8 cellular contexts compared by ENCODE assay signal in the genomic region with DNA sequence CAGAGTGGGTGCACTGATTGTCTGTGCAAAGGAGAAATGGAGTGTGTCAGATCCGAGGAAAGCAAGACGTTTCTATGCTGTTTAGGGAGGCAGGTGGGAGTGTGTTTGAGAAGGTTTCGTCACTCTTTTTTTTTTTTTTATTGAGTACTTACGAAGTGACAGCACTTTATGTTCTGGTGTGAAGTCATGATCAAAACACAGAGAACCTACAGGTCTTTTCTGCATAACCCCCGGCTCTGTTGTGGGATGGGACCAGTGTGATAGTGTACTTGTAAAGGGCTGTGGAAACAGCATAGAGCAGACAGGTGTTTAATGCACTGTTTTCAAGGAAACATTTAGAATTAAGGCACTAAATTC. TPM values are rescaled to one million over a fixed set of nuclear protein-coding genes. Genes with fewer than 3 reads are reported as not detected.
DNase-seq lines count a peak whose midpoint lies in the region; ATAC-seq and TF ChIP-seq lines count a peak whose summit lies in the region.

No MANE protein-coding gene starts in this region.

- H3K27ac ChIP-seq in duodenal mucosa (ENCODE audit: low read depth, low read length): peak overlapping the region; percentile 88
- peak overlapping the region; percentile 92 for H3K27ac ChIP-seq in naive thymus-derived CD4-positive, alpha-beta T cell (ENCODE audit: low read depth, low read length)

- intact Hi-C loops in naive thymus-derived CD4-positive, alpha-beta T cell (cut with micrococcal nuclease): loop anchor here (1.0 to 10.0 kb wide), 13 partner anchors 9 to 1348 kb away; a partner anchor contains a TSS

- no peak for DNase-seq in GM12865 (ENCODE audit: low read depth)
- peak; percentile 32 for DNase-seq in NOMO-1 treated with dmso at 0.1 percent for 144 hours (lab: John Stamatoyannopoulos, UW; ENCODE audit: unreplicated experiment)
- peak in 1 of 9 donors; percentile 78 for DNase-seq in naive thymus-derived CD4-positive, alpha-beta T cell
- no peak for DNase-seq in NCI-H1105 (lab: John Stamatoyannopoulos, UW)

- peaks cover 0 to 17% (median 13%) of the 10 kb centered on the region in 5 donors for H3K36me3 Mint-ChIP-seq in naive thymus-derived CD4-positive, alpha-beta T cell

- peak overlapping the region; percentile 87 to 99 (median 97) for H3K4me3 Mint-ChIP-seq in naive thymus-derived CD4-positive, alpha-beta T cell

- no peaks in the 10 kb centered on the region for H3K9me3 ChIP-seq in duodenal mucosa (ENCODE audit: control insufficient read depth in 1 of 2, low read length in 2 of 2)
- no peaks in the 10 kb centered on the region for H3K9me3 ChIP-seq in naive thymus-derived CD4-positive, alpha-beta T cell (ENCODE audit: control insufficient read depth in 2 of 3, low read length in 3 of 3)

- H3K27me3 Mint-ChIP-seq in naive thymus-derived CD4-positive, alpha-beta T cell: no peaks in the 10 kb centered on the region

- CTCF ChIA-PET in naive thymus-derived CD4-positive, alpha-beta T cell (lab: Charles Lee): interaction anchor here (0.7 to 2.3 kb wide), 5 partner anchors 8 to 68 kb away, joined by 3 to 7 read pairs (median 3); a partner anchor contains a TSS

- ATAC-seq in naive thymus-derived CD4-positive, alpha-beta T cell: peak; percentile 67
- no peak for ATAC-seq in HG02885 (IDR thresholded peaks at IDR 0.05; ENCODE audit: poor library complexity, unreplicated experiment)
- no peak for ATAC-seq in HG02610 (IDR thresholded peaks at IDR 0.05; ENCODE audit: unreplicated experiment)
- no peak for ATAC-seq in HG03196 (IDR thresholded peaks at IDR 0.05; ENCODE audit: unreplicated experiment)

- no peak for TF ChIP-seq CTCF in GM12865 (IDR thresholded peaks at IDR 0.05; ENCODE audit: insufficient read depth, low read depth, low read length, missing control alignments)

- POLR2A ChIA-PET in naive thymus-derived CD4-positive, alpha-beta T cell (lab: Charles Lee): interaction anchor here (0.6 to 4.0 kb wide), 16 partner anchors 9 to 903 kb away, joined by 3 to 45 read pairs (median 7); a partner anchor contains a TSS

- peaks cover 10 to 15% of the 10 kb centered on the region in 2 donors for H3K4me1 ChIP-seq in duodenal mucosa (ENCODE audit: control insufficient read depth in 1 of 2, insufficient read depth in 2 of 2, low read length in 2 of 2)
- peaks cover 12% of the 10 kb centered on the region in 2 donors for H3K4me1 ChIP-seq in naive thymus-derived CD4-positive, alpha-beta T cell (ENCODE audit: control insufficient read depth in 2 of 2, insufficient read depth in 2 of 2, low read length in 2 of 2)

- no peaks in the 10 kb centered on the region for H3K9me3 Mint-ChIP-seq in naive thymus-derived CD4-positive, alpha-beta T cell

- peaks cover 12 to 59% (median 49%) of the 10 kb centered on the region in 7 donors for H3K4me1 Mint-ChIP-seq in naive thymus-derived CD4-positive, alpha-beta T cell

- H3K27ac Mint-ChIP-seq in naive thymus-derived CD4-positive, alpha-beta T cell: peak overlapping the region; percentile 95 to 99 (median 98)

- peak overlapping the region; percentile 100 for H3K4me3 ChIP-seq in GM12865 (ENCODE audit: low read depth, low read length)
- peak overlapping the region; percentile 96 to 100 for H3K4me3 ChIP-seq in duodenal mucosa (ENCODE audit: low read depth in 1 of 2, low read length in 2 of 2)
- peak overlapping the region; percentile 99 for H3K4me3 ChIP-seq in naive thymus-derived CD4-positive, alpha-beta T cell (ENCODE audit: low read length)

- no peaks in the 10 kb centered on the region for H3K27me3 ChIP-seq in duodenal mucosa (ENCODE audit: control insufficient read depth in 1 of 2, insufficient read depth in 2 of 2, low read length in 2 of 2)
- no peaks in the 10 kb centered on the region for H3K27me3 ChIP-seq in naive thymus-derived CD4-positive, alpha-beta T cell (ENCODE audit: control insufficient read depth in 2 of 2, insufficient read depth in 2 of 2, low read length in 2 of 2)

- peak overlapping the region; percentile 98 to 100 for H3K9ac ChIP-seq in duodenal mucosa (ENCODE audit: low read depth in 1 of 2, low read length in 2 of 2)

- peaks cover 3 to 32% of the 10 kb centered on the region in 2 donors for H3K36me3 ChIP-seq in duodenal mucosa (ENCODE audit: control insufficient read depth in 1 of 2, insufficient read depth in 2 of 2, low read length in 2 of 2)
- peaks cover 0 to 14% (median 6%) of the 10 kb centered on the region in 3 experiments for H3K36me3 ChIP-seq in naive thymus-derived CD4-positive, alpha-beta T cell (ENCODE audit: control insufficient read depth in 2 of 3, insufficient read depth in 3 of 3, low read length in 3 of 3)

RNA-seq across cellular contexts. Expression of a gene that starts 26.7 kb away (rescaled TPM):
- total RNA-seq in naive thymus-derived CD4-positive, alpha-beta T cell: 100 to 1,000 TPM in 3 of 5 experiments, 10 to 100 TPM in 2; 61.7 to 112 (median 100) TPM
- polyA plus RNA-seq in naive thymus-derived CD4-positive, alpha-beta T cell: 10 to 100 TPM; 48.0 to 70.5 TPM

RNA-seq across cellular contexts. Expression of a gene that starts 54.9 kb away (rescaled TPM):
- 10 to 100 TPM in 2 of 5 experiments, 1 to 10 TPM in 3; 6.5 to 17.9 (median 9.3) TPM for total RNA-seq in naive thymus-derived CD4-positive, alpha-beta T cell
- polyA plus RNA-seq in naive thymus-derived CD4-positive, alpha-beta T cell: 1 to 10 TPM; 6.8 to 8.0 TPM
